ENCODE assay signal across 12 cellular contexts in the genomic region with DNA sequence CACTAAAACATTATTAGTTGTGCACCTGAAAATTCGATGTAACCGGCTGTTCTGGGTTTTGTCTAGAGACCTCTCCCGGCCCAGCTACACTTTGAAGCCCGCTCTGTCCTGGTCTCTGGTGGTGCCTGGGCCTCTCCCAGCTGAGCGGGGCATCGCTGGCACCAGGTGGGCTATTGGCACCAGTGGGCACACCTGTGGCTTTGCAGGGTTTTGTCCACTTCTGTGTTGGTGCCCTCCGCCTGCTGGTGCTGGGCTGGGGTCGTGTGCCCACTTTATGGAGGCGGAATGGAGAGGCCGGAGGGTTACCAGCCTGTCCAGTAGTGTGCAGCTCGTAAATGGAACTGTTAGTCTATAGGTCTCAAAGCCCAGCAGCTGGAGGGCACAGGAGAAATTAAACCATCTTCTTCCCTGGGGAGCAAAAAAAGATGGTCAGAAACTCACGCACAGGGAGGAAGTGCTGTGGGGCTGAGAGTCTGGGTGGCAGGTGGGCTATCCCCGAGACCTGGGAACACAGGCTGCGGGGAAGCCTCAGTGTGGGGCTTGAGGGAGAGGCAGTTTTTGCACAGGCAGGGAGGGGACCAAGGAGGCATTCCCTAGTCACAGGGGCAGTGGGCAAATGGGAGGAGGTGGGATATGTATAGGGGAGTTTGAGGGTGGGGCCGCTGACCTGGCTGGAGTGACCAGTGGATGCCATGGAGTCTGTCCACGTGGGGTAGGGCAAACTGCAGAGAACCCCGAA. TPM values are rescaled to one million over a fixed set of nuclear protein-coding genes. Genes with fewer than 3 reads are reported as not detected.
DNase-seq lines count a peak whose midpoint lies in the region; ATAC-seq and TF ChIP-seq lines count a peak whose summit lies in the region.
"Had no signal": no experiment of that assay in that cellular context is flagged by ENCODE, and none has a peak within 500 bp of the region (broad histone marks: within the 10 kb centered on the region; RNA-seq: fewer than 3 reads in every experiment).

No MANE protein-coding gene starts in this region.

- no peak for TF ChIP-seq EP300 in gastroesophageal sphincter (IDR thresholded peaks at IDR 0.05)

- DNase-seq in COLO668 (lab: John Stamatoyannopoulos, UW; ENCODE audit: unreplicated experiment) (peak; percentile 61), SJSA1 (ENCODE audit: low read depth in 1 of 2, low spot score in 2 of 2) (no peak), prostate gland (ENCODE audit: low spot score) (no peak), NCI-H82 (lab: John Stamatoyannopoulos, UW) (no peak), NCI-H128 (lab: John Stamatoyannopoulos, UW; ENCODE audit: unreplicated experiment) (no peak), HUDEP-2 (lab: John Stamatoyannopoulos, UW; ENCODE audit: unreplicated experiment in 76 of 76) (no peak)
- DNase-seq: activated CD4-positive, alpha-beta T cell treated with anti-CD3 and anti-CD28 coated beads, Interleukin-2, amount 50 U/mL, for 48 hours; CD4-positive, alpha-beta T cell; erythroblast; midbrain had no signal

- TF ChIP-seq POLR2A in gastroesophageal sphincter (IDR thresholded peaks at IDR 0.05) (no peak), prostate gland (IDR thresholded peaks at IDR 0.05) (no peak)

- TF ChIP-seq CTCF in gastroesophageal sphincter (IDR thresholded peaks at IDR 0.05) = no peak
- TF ChIP-seq CTCF in prostate gland (IDR thresholded peaks at IDR 0.05) = no peak

- peak overlapping the region; percentile 94 for H3K27ac ChIP-seq in SJSA1
- H3K27ac ChIP-seq in gastroesophageal sphincter = peak overlapping the region; percentile 15 to 79 (median 76)
- H3K27ac ChIP-seq in prostate gland = peak overlapping the region; percentile 77 to 79

- no peak overlapping the region for H3K4me3 ChIP-seq in SJSA1
- H3K4me3 ChIP-seq in gastroesophageal sphincter = peak overlapping the region in 1 of 2 donors; percentile 31
- no peak overlapping the region for H3K4me3 ChIP-seq in prostate gland

- no peaks in the 10 kb centered on the region for H3K27me3 ChIP-seq in SJSA1 (replicated peaks)
- no peaks in the 10 kb centered on the region for H3K27me3 ChIP-seq in gastroesophageal sphincter
- H3K27me3 ChIP-seq in prostate gland (replicated peaks; ENCODE audit: insufficient read depth) = no peaks in the 10 kb centered on the region

- ATAC-seq in gastroesophageal sphincter (no peak), GM18858 (IDR thresholded peaks at IDR 0.05; ENCODE audit: unreplicated experiment) (no peak)

- H3K36me3 ChIP-seq in SJSA1 = peaks cover 61% of the 10 kb centered on the region
- H3K36me3 ChIP-seq in gastroesophageal sphincter = no peaks in the 10 kb centered on the region
- H3K36me3 ChIP-seq in prostate gland = no peaks in the 10 kb centered on the region

- H3K9me3 ChIP-seq in SJSA1 (replicated peaks) = no peaks in the 10 kb centered on the region
- no peaks in the 10 kb centered on the region for H3K9me3 ChIP-seq in gastroesophageal sphincter
- H3K9me3 ChIP-seq in prostate gland = no peaks in the 10 kb centered on the region

- intact Hi-C loops in prostate gland (cut with DNase I) = no loop called here

- H3K4me1 ChIP-seq in SJSA1 (replicated peaks) (peaks cover 93% of the 10 kb centered on the region), gastroesophageal sphincter (peaks cover 0 to 67% (median 27%) of the 10 kb centered on the region in 3 donors), prostate gland (replicated peaks) (peaks cover 29% of the 10 kb centered on the region)

- WGBS in gastroesophageal sphincter (ENCODE audit: low coverage in 1 of 2), 2 donors = 80 to 82% methylated on average over 2 to 10 of the region's 17 CpGs
- 83% methylated on average over 16 of the region's 17 CpGs for WGBS in prostate gland

RNA-seq across cellular contexts. Expression of gene SH3BP4, which starts 30.4 kb away (rescaled TPM):
- total RNA-seq in SJSA1 (2014; rRNA removed; shearing (Covaris generic)) = 78.6 and 117 TPM in 2 replicates
- total RNA-seq in gastroesophageal sphincter (10 to 100 TPM; 29.3 to 63.0 (median 42.9) TPM), prostate gland (100 to 1,000 TPM in 1 of 2 donors, 10 to 100 TPM in 1; 86.7 to 134 TPM)
